In genomic region chr2:226488034-226488433, GRCh38 we compare ENCODE assay signal across 29 cellular contexts.
DNase-seq lines count a peak whose midpoint lies in the region; ATAC-seq and TF ChIP-seq lines count a peak whose summit lies in the region.
"Had no signal": no experiment of that assay in that cellular context is flagged by ENCODE, and none has a peak within 500 bp of the region (broad histone marks: within the 10 kb centered on the region; RNA-seq: fewer than 3 reads in every experiment).

No MANE protein-coding gene starts in this region.

- no peaks in the 10 kb centered on the region for H3K9me3 ChIP-seq in H9 (ENCODE audit: control insufficient read depth, low read depth, low read length)
- no peaks in the 10 kb centered on the region for H3K9me3 ChIP-seq in ovary
- H3K9me3 ChIP-seq: BE2C, gastrocnemius medialis, SK-N-SH, uterus had no signal

- H3K27me3 Mint-ChIP-seq in H9 (ENCODE audit: low read depth) (no peaks in the 10 kb centered on the region), MCF 10A (ENCODE audit: insufficient read depth, unreplicated experiment) (no peaks in the 10 kb centered on the region)
- H3K27me3 Mint-ChIP-seq in activated T-helper 17 cell treated with anti-CD3 and anti-CD28 coated beads, Interleukin-2, amount 50 U/mL, for 72 hours = peaks cover 10% of the 10 kb centered on the region
- H3K27me3 Mint-ChIP-seq: activated CD4-positive, alpha-beta memory T cell treated with anti-CD3 and anti-CD28 coated beads, Interleukin-2, amount 10 ng/mL, durations not matched to agents 7 days and 5 days had no signal

- H3K9me3 Mint-ChIP-seq in H9 (no peaks in the 10 kb centered on the region), MCF 10A (ENCODE audit: unreplicated experiment) (no peaks in the 10 kb centered on the region)
- H3K9me3 Mint-ChIP-seq in activated T-helper 17 cell treated with anti-CD3 and anti-CD28 coated beads, Interleukin-2, amount 50 U/mL, for 72 hours = no peaks in the 10 kb centered on the region
- H3K9me3 Mint-ChIP-seq: CD8-positive, alpha-beta T cell had no signal

- no peak overlapping the region for H3K23ac ChIP-seq in H9 (ENCODE audit: insufficient read length, low read depth, low read length)

- no peak overlapping the region for H4K8ac ChIP-seq in H9 (replicated peaks; ENCODE audit: insufficient read length, low read depth, low read length)

- H3K4ac ChIP-seq in H9 (ENCODE audit: low read depth, low read length) = no peak overlapping the region

- no peak overlapping the region for H3T11ph ChIP-seq in H9 (ENCODE audit: low read length)

- no TSS peak for BruUV-seq in MCF 10A (replicated peaks; lab: Mats Ljungman, UMichigan)

- H3K27ac Mint-ChIP-seq in H9 (no peak overlapping the region), MCF 10A (ENCODE audit: low read depth, unreplicated experiment) (no peak overlapping the region)
- no peak overlapping the region for H3K27ac Mint-ChIP-seq in activated T-helper 17 cell treated with anti-CD3 and anti-CD28 coated beads, Interleukin-2, amount 50 U/mL, for 72 hours
- H3K27ac Mint-ChIP-seq: activated CD4-positive, alpha-beta memory T cell treated with anti-CD3 and anti-CD28 coated beads, Interleukin-2, amount 10 ng/mL, durations not matched to agents 7 days and 5 days; activated naive CD8-positive, alpha-beta T cell; CD8-positive, alpha-beta T cell; IgD-negative memory B cell; neural progenitor cell; T-helper 1 cell treated with Interleukin-12 subunit alpha and Interleukin-12 subunit beta and Interleukin-4 antibody, amounts not matched to agents 30 μg/mL and 1 μg/mL, for 36 hours had no signal

- H3K27ac ChIP-seq in H9 (ENCODE audit: insufficient read length, low read depth, low read length) (no peak overlapping the region), ovary (no peak overlapping the region)
- H3K27ac ChIP-seq: gastrocnemius medialis, neural progenitor cell, skin epidermis, uterus had no signal

- H3K14ac ChIP-seq in H9 (ENCODE audit: insufficient read depth, low read length) = no peak overlapping the region

- no peak for TF ChIP-seq POLR2A in ovary (IDR thresholded peaks at IDR 0.05)

- no peak overlapping the region for H3K18ac ChIP-seq in H9 (ENCODE audit: insufficient read length, low read depth, low read length)

- no peaks in the 10 kb centered on the region for H4K20me1 ChIP-seq in H9 (ENCODE audit: control insufficient read depth, insufficient read depth, insufficient read length)

- H3K56ac ChIP-seq in H9 (ENCODE audit: insufficient read length, low read depth, low read length) = no peak overlapping the region

- no peak overlapping the region for H4K91ac ChIP-seq in H9 (ENCODE audit: insufficient read length, low read depth, low read length)

- peak; percentile 15 for DNase-seq in GM06990 (ENCODE audit: extremely low read depth, insufficient read length)
- DNase-seq in H9 = no peak
- DNase-seq in ovary = no peak
- DNase-seq in MCF 10A (ENCODE audit: unreplicated experiment) = no peak
- no peak for DNase-seq in GM19240 (ENCODE audit: insufficient read length, low spot score)
- DNase-seq: ACHN; activated CD4-positive, alpha-beta memory T cell treated with anti-CD3 and anti-CD28 coated beads, Interleukin-2, amount 10 ng/mL, durations not matched to agents 7 days and 5 days; activated CD4-positive, CD25-positive, alpha-beta regulatory T cell treated with anti-CD3 and anti-CD28 coated beads, Interleukin-2, amount 50 U/mL, for 72 hours; aorta; BE2C; CD8-positive, alpha-beta T cell; gastrocnemius medialis; kidney; NCI-H146; NCI-H2107; NCI-H345; NCI-H69; PC-3; SK-N-SH; stimulated activated naive CD4-positive, alpha-beta T cell treated with Interleukin-2 at 50 U/mL for 16 hours; uterus had no signal

- ATAC-seq in GM18519 (IDR thresholded peaks at IDR 0.05; ENCODE audit: low FRiP score, unreplicated experiment) = peak; percentile 64
- peak; percentile 58 for ATAC-seq in activated T-helper 17 cell treated with anti-CD3 and anti-CD28 coated beads, Interleukin-2, amount 50 U/mL, for 72 hours (replicated peaks)
- ATAC-seq: CD8-positive, alpha-beta T cell; gastrocnemius medialis; PC-3; Right ventricle myocardium inferior had no signal

- H3K36me3 ChIP-seq in GM06990 (ENCODE audit: control insufficient read depth, insufficient read depth, low read length) (no peaks in the 10 kb centered on the region), ovary (no peaks in the 10 kb centered on the region)
- H3K36me3 ChIP-seq: BE2C, gastrocnemius medialis, neural progenitor cell, uterus had no signal

- H3K4me1 Mint-ChIP-seq in H9 = peaks cover 22 to 24% of the 10 kb centered on the region in 2 experiments
- H3K4me1 Mint-ChIP-seq in activated T-helper 17 cell treated with anti-CD3 and anti-CD28 coated beads, Interleukin-2, amount 50 U/mL, for 72 hours = no peaks in the 10 kb centered on the region
- H3K4me1 Mint-ChIP-seq in MCF 10A (ENCODE audit: insufficient read depth, unreplicated experiment) = peaks cover 16% of the 10 kb centered on the region
- H3K4me1 Mint-ChIP-seq: IgD-negative memory B cell had no signal

- H2BK12ac ChIP-seq in H9 (ENCODE audit: insufficient read length, low read depth, low read length) = peak overlapping the region; percentile 32

- no peaks in the 10 kb centered on the region for H3K23me2 ChIP-seq in H9 (ENCODE audit: insufficient read length, low read depth, low read length, poor library complexity, severe bottlenecking)

- no peaks in the 10 kb centered on the region; the same call in 1 of the 2 replicates for H3K27me3 ChIP-seq in GM06990 (replicated peaks; ENCODE audit: control insufficient read depth, insufficient read depth, low read length)
- H3K27me3 ChIP-seq in H9 (ENCODE audit: insufficient read depth, low read length) = no peaks in the 10 kb centered on the region
- no peaks in the 10 kb centered on the region for H3K27me3 ChIP-seq in ovary
- H3K27me3 ChIP-seq: BE2C, gastrocnemius medialis, neural progenitor cell, uterus had no signal

- H3K36me3 Mint-ChIP-seq in H9 (ENCODE audit: insufficient read depth in 1 of 3, low read depth in 3 of 3) (no peaks in the 10 kb centered on the region), MCF 10A (ENCODE audit: insufficient read depth, unreplicated experiment) (peaks cover 9% of the 10 kb centered on the region)
- H3K36me3 Mint-ChIP-seq in activated T-helper 17 cell treated with anti-CD3 and anti-CD28 coated beads, Interleukin-2, amount 50 U/mL, for 72 hours (ENCODE audit: low read depth) = no peaks in the 10 kb centered on the region
- H3K36me3 Mint-ChIP-seq: activated naive CD8-positive, alpha-beta T cell; CD8-positive, alpha-beta T cell; IgD-negative memory B cell had no signal

- CTCF ChIA-PET in MCF 10A (lab: Yijun Ruan, JAX) = no interaction called here

- H3K4me3 Mint-ChIP-seq in H9 (no peak overlapping the region), MCF 10A (ENCODE audit: unreplicated experiment) (no peak overlapping the region)
- H3K4me3 Mint-ChIP-seq in activated T-helper 17 cell treated with anti-CD3 and anti-CD28 coated beads, Interleukin-2, amount 50 U/mL, for 72 hours = no peak overlapping the region
- H3K4me3 Mint-ChIP-seq: activated CD4-positive, alpha-beta memory T cell treated with anti-CD3 and anti-CD28 coated beads, Interleukin-2, amount 10 ng/mL, durations not matched to agents 7 days and 5 days; activated naive CD8-positive, alpha-beta T cell; CD8-positive, alpha-beta T cell; IgD-negative memory B cell; neural progenitor cell; T-helper 1 cell treated with Interleukin-12 subunit alpha and Interleukin-12 subunit beta and Interleukin-4 antibody, amounts not matched to agents 30 μg/mL and 1 μg/mL, for 36 hours had no signal

- H3K4me3 ChIP-seq in GM06990 (replicated peaks; ENCODE audit: low read depth, low read length) = no peak overlapping the region
- H3K4me3 ChIP-seq in ovary = no peak overlapping the region
- H3K4me3 ChIP-seq: gastrocnemius medialis, neural progenitor cell, skin epidermis, uterus had no signal

- H3K79me2 ChIP-seq in H9 (ENCODE audit: insufficient read depth, low read length) = no peaks in the 10 kb centered on the region

- H2BK5ac ChIP-seq in H9 (ENCODE audit: insufficient read length, low read length) = no peak overlapping the region

- no peak overlapping the region for H2BK15ac ChIP-seq in H9 (ENCODE audit: low read depth, low read length)

- no peak overlapping the region for H2AK5ac ChIP-seq in H9 (ENCODE audit: insufficient read length, low read length)

- no peak for TF ChIP-seq CTCF in GM06990 (IDR thresholded peaks at IDR 0.05; ENCODE audit: insufficient read depth, low read length, poor library complexity, severe bottlenecking)
- no peak for TF ChIP-seq CTCF in H9 (conservative IDR thresholded peaks at IDR 0.05)
- no peak for TF ChIP-seq CTCF in ovary (IDR thresholded peaks at IDR 0.05)
- TF ChIP-seq CTCF in MCF 10A (IDR thresholded peaks at IDR 0.05; ENCODE audit: unreplicated experiment) = no peak

- no peak overlapping the region for H2AFZ ChIP-seq in H9 (ENCODE audit: low read length)
- H2AFZ ChIP-seq: neural progenitor cell had no signal

- no peak overlapping the region for H3K4me2 ChIP-seq in H9 (ENCODE audit: insufficient read depth, insufficient read length, low read length)
- H3K4me2 ChIP-seq: neural progenitor cell, SK-N-SH had no signal

- no peak overlapping the region for H2BK20ac ChIP-seq in H9 (ENCODE audit: low read depth, low read length, poor library complexity, severe bottlenecking)

- no peak overlapping the region for H4K5ac ChIP-seq in H9 (ENCODE audit: insufficient read length, low read depth, low read length)

- no peak for TF ChIP-seq EP300 in ovary (IDR thresholded peaks at IDR 0.05)

- peaks cover 4% of the 10 kb centered on the region; the same call in 1 of the 2 replicates for H3K4me1 ChIP-seq in H9 (ENCODE audit: insufficient read depth, low read length)
- no peaks in the 10 kb centered on the region for H3K4me1 ChIP-seq in ovary (ENCODE audit: insufficient read depth)
- H3K4me1 ChIP-seq: BE2C, gastrocnemius medialis, uterus had no signal

- no peaks in the 10 kb centered on the region for H3K79me1 ChIP-seq in H9 (ENCODE audit: insufficient read depth, low read depth, low read length, poor library complexity, severe bottlenecking)

- intact Hi-C loops in ovary (cut with DNase I) = no loop called here
- intact Hi-C loops in MCF 10A (cut with micrococcal nuclease) = no loop called here

- H2BK120ac ChIP-seq in H9 (ENCODE audit: low read depth, low read length, poor library complexity, severe bottlenecking) = no peak overlapping the region

- no peak overlapping the region for H3K9ac ChIP-seq in H9 (ENCODE audit: extremely low read depth, insufficient read length, low read length)
- H3K9ac ChIP-seq: neural progenitor cell, SK-N-SH had no signal

- POLR2A ChIA-PET in MCF 10A (lab: Yijun Ruan, JAX) = interaction anchor here (0.6 kb wide), 1 partner anchor 1364 kb away, joined by 5 read pairs; no protein-coding TSS in a partner anchor
